24 cellular contexts compared by ENCODE assay signal in genomic region chr16:51900221-51900780, GRCh38.
DNase-seq lines count a peak whose midpoint lies in the region; ATAC-seq, FAIRE-seq and TF ChIP-seq lines count a peak whose summit lies in the region.
"Had no signal": no experiment of that assay in that cellular context is flagged by ENCODE, and none has a peak within 500 bp of the region (broad histone marks: within the 10 kb centered on the region; RNA-seq: fewer than 3 reads in every experiment).

No MANE protein-coding gene starts in this region.

- TF ChIP-seq POLR2A in IMR-90 (IDR thresholded peaks at IDR 0.05; ENCODE audit: low read depth, low read length) = no peak

- peak overlapping the region; percentile 24; the same call in 1 of the 2 replicates for H2BK120ac ChIP-seq in IMR-90 (ENCODE audit: low read depth, low read length)

- no peak overlapping the region for H2AFZ ChIP-seq in IMR-90 (replicated peaks; ENCODE audit: low read length, poor library complexity)
- H2AFZ ChIP-seq: GM23338 had no signal

- H3K9me1 ChIP-seq in IMR-90 (ENCODE audit: insufficient read depth, low read length) = no peaks in the 10 kb centered on the region; the same call in 1 of the 2 replicates

- H3K79me1 ChIP-seq in IMR-90 (ENCODE audit: low read depth in 1 of 2, low read length in 2 of 2) = no peaks in the 10 kb centered on the region

- dilution Hi-C loops in IMR-90 (cut with HindIII; ENCODE audit: low sequenced_read_pairs, unreplicated experiment) = no loop called here

- no peak overlapping the region for H2AK5ac ChIP-seq in IMR-90 (ENCODE audit: low read depth, low read length)

- H3K36me3 ChIP-seq in IMR-90 (ENCODE audit: control insufficient read depth, insufficient read depth, low read length) (no peaks in the 10 kb centered on the region), MG63 (no peaks in the 10 kb centered on the region), mucosa of descending colon (ENCODE audit: low read depth) (no peaks in the 10 kb centered on the region)
- H3K36me3 ChIP-seq: BE2C; BLaER1 treated with 17β-estradiol and CSF1 and Interleukin-3, amounts not matched to agents 10 nM and 100 nM had no signal

- FAIRE-seq in urothelium cell line (lab: Jason Lieb, UNC) = no peak
- FAIRE-seq: A549, D721Med, GM12878, GM19239 had no signal

- BruUV-seq in IMR-90 (replicated peaks; lab: Mats Ljungman, UMichigan) = no TSS peak

- CTCF ChIA-PET in IMR-90 (lab: Yijun Ruan, JAX) = interaction anchor here (0.5 to 1.4 kb wide), 2 partner anchors 14 to 254 kb away, joined by 3 to 4 read pairs; no protein-coding TSS in a partner anchor

- POLR2A ChIA-PET in IMR-90 (lab: Charles Lee; ENCODE audit: unreplicated experiment) = interaction anchor here (0.6 to 1.2 kb wide), 2 partner anchors 10 to 20 kb away, joined by 3 to 8 read pairs; no protein-coding TSS in a partner anchor

- H3K14ac ChIP-seq in IMR-90 (replicated peaks; ENCODE audit: low read depth, low read length) = no peak overlapping the region

- H3K9ac ChIP-seq in IMR-90 (ENCODE audit: low read depth, low read length) = no peak overlapping the region
- H3K9ac ChIP-seq: BLaER1 treated with 17β-estradiol and CSF1 and Interleukin-3, amounts not matched to agents 10 nM and 100 nM had no signal

- WGBS in IMR-90 (ENCODE audit: extremely low coverage in 2 of 2, insufficient read length in 1 of 2), 2 experiments = no CpG with 5 or more reads among the region's 3 CpGs

- no peak overlapping the region for H3K27ac ChIP-seq in IMR-90 (ENCODE audit: insufficient read depth, low read length)
- H3K27ac ChIP-seq: A549 had no signal

- H4K5ac ChIP-seq in IMR-90 (ENCODE audit: low read depth, low read length) = no peak overlapping the region; the same call in 1 of the 2 replicates

- in situ Hi-C loops in IMR-90 (cut with MboI; ENCODE audit: low sequenced_read_pairs) = no loop called here

- peak overlapping the region; percentile 8; the same call in 1 of the 2 replicates for H2BK20ac ChIP-seq in IMR-90 (ENCODE audit: low read depth, low read length)

- H4K8ac ChIP-seq in IMR-90 (ENCODE audit: low read depth in 2 of 2, low read length in 2 of 2) = peak overlapping the region in 1 of 2 experiments; percentile 12; a peak in 1 of 4 replicates

- no peak for TF ChIP-seq CTCF in IMR-90 (conservative IDR thresholded peaks at IDR 0.05; ENCODE audit: low read depth, low read length)
- TF ChIP-seq CTCF in mucosa of descending colon (IDR thresholded peaks at IDR 0.05) = no peak

- H2AK9ac ChIP-seq in IMR-90 (replicated peaks; ENCODE audit: low read depth, low read length, poor library complexity) = no peak overlapping the region

- H3K9me3 ChIP-seq in IMR-90 (ENCODE audit: control insufficient read depth, insufficient read depth, low read length) (peaks cover 3% of the 10 kb centered on the region), MG63 (peaks cover 6% of the 10 kb centered on the region; the same call in 1 of the 2 replicates), mucosa of descending colon (no peaks in the 10 kb centered on the region)
- H3K9me3 ChIP-seq: A549; BE2C; BLaER1 treated with 17β-estradiol and CSF1 and Interleukin-3, amounts not matched to agents 10 nM and 100 nM had no signal

- no peak overlapping the region for H3K4me2 ChIP-seq in IMR-90 (ENCODE audit: low read depth, low read length)
- H3K4me2 ChIP-seq: A549, GM23338 had no signal

- H2BK15ac ChIP-seq in IMR-90 (ENCODE audit: low read depth, low read length) = 0 out of 3 replicates have a peak overlapping the region, but pooled peaks have one; percentile 20

- H4K91ac ChIP-seq in IMR-90 (ENCODE audit: insufficient read depth, low read depth, low read length) = peak overlapping the region; percentile 5; the same call in 1 of the 2 replicates

- H3K4me3 ChIP-seq in IMR-90 (ENCODE audit: insufficient read depth, low read depth, low read length) = no peak overlapping the region
- H3K4me3 ChIP-seq in MG63 = no peak overlapping the region
- H3K4me3 ChIP-seq in mucosa of descending colon = no peak overlapping the region
- H3K4me3 ChIP-seq: A549; BLaER1 treated with 17β-estradiol and CSF1 and Interleukin-3, amounts not matched to agents 10 nM and 100 nM; GM12878; GM23338 had no signal

- peak overlapping the region; percentile 14; the same call in 1 of the 2 replicates for H3K4ac ChIP-seq in IMR-90 (ENCODE audit: low read depth, low read length)

- DNase-seq in ELR (ENCODE audit: low read depth) (peak; percentile 29), IMR-90 (peak; percentile 59), MG63 (peak; percentile 70), urothelium cell line (ENCODE audit: low spot score) (peak; percentile 23), NCI-H1092 (lab: John Stamatoyannopoulos, UW) (no peak), mucosa of descending colon (no peak)
- DNase-seq: 8988T; ACHN; AML-193; BE2C; CD4-positive, alpha-beta T cell; CD8-positive, alpha-beta memory T cell; DMS 273 treated with DMSO at 0.1 percent for 48 hours; DMS53; DMS79 treated with DMSO at 0.1 percent for 48 hours; GDM1; H9 had no signal

- H3K27me3 ChIP-seq in IMR-90 (ENCODE audit: control insufficient read depth, insufficient read depth, low read length) = no peaks in the 10 kb centered on the region
- no peaks in the 10 kb centered on the region for H3K27me3 ChIP-seq in MG63
- H3K27me3 ChIP-seq: BE2C; BLaER1 treated with 17β-estradiol and CSF1 and Interleukin-3, amounts not matched to agents 10 nM and 100 nM had no signal

- no peak overlapping the region for H2BK5ac ChIP-seq in IMR-90 (ENCODE audit: low read depth, low read length, poor library complexity, severe bottlenecking)

- peak; percentile 17; the same call in 1 of the 2 replicates for ATAC-seq in IMR-90 (ENCODE audit: low read depth)
- no peak for ATAC-seq in mucosa of descending colon
- ATAC-seq in GM21447 (IDR thresholded peaks at IDR 0.05; ENCODE audit: unreplicated experiment) = no peak
- ATAC-seq: A549, GM12878, GM23338 had no signal

- H3K23ac ChIP-seq in IMR-90 (ENCODE audit: low read depth, low read length) = no peak overlapping the region

- intact Hi-C loops in IMR-90 (cut with micrococcal nuclease) = no loop called here
- intact Hi-C loops in mucosa of descending colon (cut with DNase I, micrococcal nuclease) = no loop called here

- no peaks in the 10 kb centered on the region for H4K20me1 ChIP-seq in IMR-90 (ENCODE audit: insufficient read depth, low read length)
- H4K20me1 ChIP-seq: BLaER1 treated with 17β-estradiol and CSF1 and Interleukin-3, amounts not matched to agents 10 nM and 100 nM had no signal

- H3K56ac ChIP-seq in IMR-90 (ENCODE audit: extremely low read depth, insufficient read depth, low read length) = no peak overlapping the region

- no peak overlapping the region for H3K18ac ChIP-seq in IMR-90 (ENCODE audit: low read depth, low read length)

- peaks cover 1% of the 10 kb centered on the region; the same call in 1 of the 2 replicates for H3K4me1 ChIP-seq in IMR-90 (ENCODE audit: control insufficient read depth, insufficient read depth, low read length)
- H3K4me1 ChIP-seq in mucosa of descending colon (ENCODE audit: low read depth) = no peaks in the 10 kb centered on the region
- H3K4me1 ChIP-seq: A549, BE2C had no signal

- TF ChIP-seq RAD21 in IMR-90 (IDR thresholded peaks at IDR 0.05; ENCODE audit: low read length) = no peak

TF ChIP-seq in IMR-90, 13 proteins besides CTCF, POLR2A, EP300 and RAD21:
- TF ChIP-seq BHLHE40 (IDR thresholded peaks at IDR 0.05; ENCODE audit: low read depth, low read length) = no peak
- no peak for TF ChIP-seq FOS (IDR thresholded peaks at IDR 0.05; ENCODE audit: low read depth, low read length)
- TF ChIP-seq ELK1 (IDR thresholded peaks at IDR 0.05; ENCODE audit: borderline replicate concordance, low read depth, low read length) = no peak
- TF ChIP-seq CHD1 (IDR thresholded peaks at IDR 0.05; ENCODE audit: low read depth, low read length) = no peak
- no peak for TF ChIP-seq NFE2L2 (IDR thresholded peaks at IDR 0.05; ENCODE audit: low read depth, low read length)
- TF ChIP-seq RFX5 (IDR thresholded peaks at IDR 0.05; ENCODE audit: low read depth, low read length) = no peak
- TF ChIP-seq MAZ (IDR thresholded peaks at IDR 0.05; ENCODE audit: borderline replicate concordance, low read depth, low read length) = no peak
- TF ChIP-seq MXI1 (IDR thresholded peaks at IDR 0.05; ENCODE audit: borderline replicate concordance, low read depth, low read length) = no peak
- no peak for TF ChIP-seq USF2 (IDR thresholded peaks at IDR 0.05; ENCODE audit: low read depth, low read length)

Comparison
In these comparisons a context has a peak if more than half of its experiments do, and no peak if none do; other contexts are left out.
1. DNase-seq: peak in ELR (single experiment), IMR-90 (single experiment), MG63 (single experiment) and urothelium cell line (single experiment); none in NCI-H1092 (single experiment) and mucosa of descending colon (0 of 3).